ENCODE assay signal across 9 cellular contexts in the genomic region with DNA sequence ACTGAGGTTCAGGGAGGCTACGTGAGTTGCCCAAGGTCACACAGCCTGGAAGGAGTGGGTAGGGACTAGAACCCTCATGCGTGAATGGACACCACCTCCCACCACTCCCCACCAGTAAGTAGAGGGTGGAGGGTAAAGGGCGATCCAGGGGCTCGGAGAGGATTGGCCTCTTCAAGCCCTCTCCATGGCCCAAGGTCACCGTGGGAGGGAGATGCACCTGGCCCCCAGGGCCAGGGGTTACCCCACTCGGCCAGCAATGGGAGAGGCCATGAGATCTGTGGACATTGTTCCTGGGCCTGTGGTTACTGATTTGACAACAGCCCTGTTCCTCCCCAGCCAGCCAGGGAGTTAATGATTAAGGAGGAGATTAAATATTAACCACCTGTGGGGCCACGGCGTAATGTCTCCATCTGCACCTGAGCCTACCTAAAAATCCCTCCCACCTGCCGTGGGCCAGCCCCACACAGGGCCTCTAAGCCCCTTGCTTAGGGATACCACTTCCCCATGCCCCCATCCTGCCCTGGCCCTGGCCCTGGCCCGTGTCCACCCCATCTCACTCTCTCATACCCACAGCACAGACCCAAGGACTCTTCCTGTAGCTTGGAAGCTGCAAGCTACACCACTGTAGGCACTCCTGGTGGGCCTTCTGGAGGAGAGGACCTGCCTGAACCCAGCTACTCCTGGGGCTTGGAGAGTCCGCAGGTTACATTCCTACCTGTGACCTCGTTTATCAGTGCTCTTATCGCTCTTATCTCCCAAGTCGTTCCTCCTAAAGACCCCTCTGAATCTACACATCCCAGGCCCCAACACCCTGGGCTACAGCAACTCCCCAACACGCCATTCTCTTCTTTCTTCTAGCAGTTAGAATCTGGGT. TPM values are rescaled to one million over a fixed set of nuclear protein-coding genes. Genes with fewer than 3 reads are reported as not detected.
DNase-seq lines count a peak whose midpoint lies in the region; ATAC-seq and TF ChIP-seq lines count a peak whose summit lies in the region.
"Had no signal": no experiment of that assay in that cellular context is flagged by ENCODE, and none has a peak within 500 bp of the region (broad histone marks: within the 10 kb centered on the region; RNA-seq: fewer than 3 reads in every experiment).

No MANE protein-coding gene starts in this region.

- no peak overlapping the region for H3K23ac ChIP-seq in trophoblast cell (ENCODE audit: low read length)

- peaks cover 0 to 4% of the 10 kb centered on the region in 2 donors for H3K9me3 Mint-ChIP-seq in activated naive CD4-positive, alpha-beta T cell treated with anti-CD3 and anti-CD28 coated beads, Interleukin-2, amount 50 U/mL, for 72 hours

- peak overlapping the region; percentile 76 to 98 for H3K27ac Mint-ChIP-seq in activated naive CD4-positive, alpha-beta T cell treated with anti-CD3 and anti-CD28 coated beads, Interleukin-2, amount 50 U/mL, for 72 hours

- ATAC-seq in HG02970 (IDR thresholded peaks at IDR 0.05; ENCODE audit: low FRiP score, unreplicated experiment): peak; percentile 55
- ATAC-seq in activated naive CD4-positive, alpha-beta T cell treated with anti-CD3 and anti-CD28 coated beads, Interleukin-2, amount 50 U/mL, for 72 hours: peak in 1 of 2 donors; percentile 4
- ATAC-seq in HG03565 (IDR thresholded peaks at IDR 0.05; ENCODE audit: unreplicated experiment): no peak
- no peak for ATAC-seq in GM21360 (IDR thresholded peaks at IDR 0.05; ENCODE audit: unreplicated experiment)
- ATAC-seq in GM19035 (IDR thresholded peaks at IDR 0.05; ENCODE audit: unreplicated experiment): no peak

- H2BK12ac ChIP-seq in trophoblast cell (ENCODE audit: low read length): peak overlapping the region; percentile 3

- H2AFZ ChIP-seq in trophoblast cell (ENCODE audit: insufficient read depth, low read length, poor library complexity): no peak overlapping the region

- peaks cover 9% of the 10 kb centered on the region for H3K79me1 ChIP-seq in trophoblast cell (ENCODE audit: low read length)

- H3K4me2 ChIP-seq in trophoblast cell (ENCODE audit: low read length): no peak overlapping the region

- WGBS in trophoblast cell (ENCODE audit: extremely low coverage, insufficient coverage, insufficient read length): no CpG with 5 or more reads among the region's 15 CpGs

- H3K27ac ChIP-seq in trophoblast cell (ENCODE audit: low read depth, low read length): no peak overlapping the region
- H3K27ac ChIP-seq: thoracic aorta had no signal

- H3K9me3 ChIP-seq in trophoblast cell (ENCODE audit: insufficient read depth, low read depth, low read length): no peaks in the 10 kb centered on the region
- H3K9me3 ChIP-seq: thoracic aorta had no signal

- TF ChIP-seq POLR2A in GM19099 (IDR thresholded peaks at IDR 0.05; ENCODE audit: extremely low read depth, insufficient read length, low read depth): peak; percentile 42

- peak overlapping the region; percentile 50 for H2AK5ac ChIP-seq in trophoblast cell (ENCODE audit: low read length)

- peak overlapping the region; percentile 33 for H3K18ac ChIP-seq in trophoblast cell (ENCODE audit: low read length)

- no peak overlapping the region for H3K4ac ChIP-seq in trophoblast cell (ENCODE audit: low read depth, low read length)

- no peak overlapping the region for H3K9ac ChIP-seq in trophoblast cell (ENCODE audit: low read length)

- no peak for DNase-seq in activated naive CD4-positive, alpha-beta T cell treated with anti-CD3 and anti-CD28 coated beads, Interleukin-2, amount 50 U/mL, for 72 hours (ENCODE audit: low spot score in 2 of 2)
- DNase-seq in trophoblast cell: no peak
- no peak for DNase-seq in anterior cingulate cortex (lab: John Stamatoyannopoulos, UW)

- peak overlapping the region; percentile 71 for H3K14ac ChIP-seq in trophoblast cell (ENCODE audit: low read length)

- H3K27me3 ChIP-seq in trophoblast cell (ENCODE audit: insufficient read depth, low read length): no peaks in the 10 kb centered on the region

- peaks cover 0 to 6% of the 10 kb centered on the region in 2 donors for H3K36me3 Mint-ChIP-seq in activated naive CD4-positive, alpha-beta T cell treated with anti-CD3 and anti-CD28 coated beads, Interleukin-2, amount 50 U/mL, for 72 hours

- peaks cover 16 to 17% of the 10 kb centered on the region in 2 experiments for H3K4me1 ChIP-seq in trophoblast cell (ENCODE audit: control insufficient read depth in 1 of 2, insufficient read depth in 2 of 2, low read length in 2 of 2)

- H3K36me3 ChIP-seq in trophoblast cell (ENCODE audit: control insufficient read depth in 1 of 2, insufficient read depth in 2 of 2, low read length in 2 of 2): no peaks in the 10 kb centered on the region
- H3K36me3 ChIP-seq: thoracic aorta had no signal

- H2BK5ac ChIP-seq in trophoblast cell (ENCODE audit: low read depth, low read length, poor library complexity): peak overlapping the region; percentile 23

- H3K79me2 ChIP-seq in trophoblast cell (ENCODE audit: control insufficient read depth, insufficient read depth, low read length, poor library complexity): peaks cover 2% of the 10 kb centered on the region

- H3K4me3 ChIP-seq in trophoblast cell (ENCODE audit: low read depth, low read length): no peak overlapping the region
- H3K4me3 ChIP-seq: thoracic aorta had no signal

- H2BK120ac ChIP-seq in trophoblast cell (ENCODE audit: insufficient read depth, low read length, poor library complexity): peak overlapping the region; percentile 41

- H4K12ac ChIP-seq in trophoblast cell (ENCODE audit: low read depth, low read length): no peak overlapping the region

- H4K8ac ChIP-seq in trophoblast cell (ENCODE audit: low read depth, low read length): no peak overlapping the region

- H4K91ac ChIP-seq in trophoblast cell (ENCODE audit: low read depth, low read length): peak overlapping the region; percentile 42

RNA-seq across cellular contexts. Expression of gene ZFP36L2, which starts 32.2 kb away (rescaled TPM):
- total RNA-seq in activated naive CD4-positive, alpha-beta T cell treated with anti-CD3 and anti-CD28 coated beads, Interleukin-2, amount 50 U/mL, for 72 hours: 10 to 100 TPM; 27.3 to 70.4 TPM
- 62.0 and 65.7 TPM in 2 replicates for polyA plus RNA-seq in trophoblast cell (2013)
